Comparison of ENCODE assay signal across 1 cellular context in the genomic region with DNA sequence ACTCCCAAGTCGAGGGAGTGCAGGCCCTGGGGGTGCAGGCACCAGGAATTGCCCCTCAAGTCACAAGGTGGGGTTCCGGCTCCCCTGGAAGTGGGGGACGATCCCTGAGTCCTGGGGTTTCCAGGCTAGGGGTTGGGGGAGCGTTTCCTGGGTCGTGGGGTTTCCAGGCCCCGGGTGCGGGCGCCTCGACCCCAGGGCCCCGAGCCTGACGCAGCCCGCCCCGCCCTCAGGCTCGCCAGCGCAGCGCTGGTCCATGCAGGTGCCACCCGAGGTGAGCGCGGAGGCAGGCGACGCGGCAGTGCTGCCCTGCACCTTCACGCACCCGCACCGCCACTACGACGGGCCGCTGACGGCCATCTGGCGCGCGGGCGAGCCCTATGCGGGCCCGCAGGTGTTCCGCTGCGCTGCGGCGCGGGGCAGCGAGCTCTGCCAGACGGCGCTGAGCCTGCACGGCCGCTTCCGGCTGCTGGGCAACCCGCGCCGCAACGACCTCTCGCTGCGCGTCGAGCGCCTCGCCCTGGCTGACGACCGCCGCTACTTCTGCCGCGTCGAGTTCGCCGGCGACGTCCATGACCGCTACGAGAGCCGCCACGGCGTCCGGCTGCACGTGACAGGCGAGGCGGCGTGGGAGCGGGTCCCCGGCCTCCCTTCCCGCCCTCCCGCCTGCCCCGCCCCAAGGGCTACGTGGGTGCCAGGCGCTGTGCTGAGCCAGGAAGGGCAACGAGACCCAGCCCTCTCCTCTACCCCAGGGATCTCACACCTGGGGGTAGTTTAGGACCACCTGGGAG.
TF ChIP-seq lines count a peak whose summit lies in the region.

No MANE protein-coding gene starts in this region.

TF ChIP-seq in GM12891, 5 proteins besides CTCF, POLR2A, EP300 and RAD21 (continued from another document):
- TF ChIP-seq SPI1 (IDR thresholded peaks at IDR 0.05; ENCODE audit: low read depth, low read length) (no peak), POU2F2 (IDR thresholded peaks at IDR 0.05; ENCODE audit: low read depth, low read length) (no peak), POLR2AphosphoS5 (IDR thresholded peaks at IDR 0.05; ENCODE audit: low read depth, low read length) (no peak)
